In the genomic region with DNA sequence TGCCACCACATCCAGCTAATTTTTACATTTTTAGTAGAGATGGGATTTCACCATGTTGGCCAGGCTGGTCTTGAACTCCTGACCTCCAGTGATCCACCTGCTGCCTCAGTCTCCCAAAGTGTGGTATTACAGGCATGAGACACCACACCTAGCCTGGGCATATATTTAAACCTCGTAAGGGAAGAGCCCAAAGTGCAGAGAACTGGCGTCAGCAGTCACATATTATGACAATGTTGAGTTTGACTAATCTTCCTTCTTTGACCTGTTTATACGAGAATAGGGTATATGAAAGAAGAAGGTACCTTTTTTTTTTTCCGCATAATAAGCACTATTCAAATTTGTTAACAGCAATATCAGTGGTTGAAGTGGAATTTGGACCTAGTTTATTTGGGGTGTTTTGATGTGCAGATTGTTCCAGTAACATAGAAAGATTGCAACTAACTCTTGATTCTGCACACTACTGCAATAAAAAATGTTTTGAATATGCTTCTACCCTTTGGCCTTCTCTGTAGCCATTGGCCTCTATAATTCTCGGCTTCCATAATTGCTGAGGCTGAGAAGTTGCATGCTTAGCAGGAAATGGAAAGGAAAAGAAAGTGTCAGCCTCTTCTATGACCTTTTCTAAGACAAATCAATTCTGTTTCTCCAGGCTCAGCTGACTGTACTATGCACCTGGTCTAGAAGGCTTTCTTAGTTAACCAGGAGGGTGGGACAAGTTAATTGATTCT, we compare ENCODE assay signal across 2 cellular contexts.
TF ChIP-seq lines count a peak whose summit lies in the region.

No MANE protein-coding gene starts in this region.

TF ChIP-seq in A549, 52 proteins besides CTCF, POLR2A, EP300 and RAD21 (continued from another document):
- TF ChIP-seq, protein P1, sequence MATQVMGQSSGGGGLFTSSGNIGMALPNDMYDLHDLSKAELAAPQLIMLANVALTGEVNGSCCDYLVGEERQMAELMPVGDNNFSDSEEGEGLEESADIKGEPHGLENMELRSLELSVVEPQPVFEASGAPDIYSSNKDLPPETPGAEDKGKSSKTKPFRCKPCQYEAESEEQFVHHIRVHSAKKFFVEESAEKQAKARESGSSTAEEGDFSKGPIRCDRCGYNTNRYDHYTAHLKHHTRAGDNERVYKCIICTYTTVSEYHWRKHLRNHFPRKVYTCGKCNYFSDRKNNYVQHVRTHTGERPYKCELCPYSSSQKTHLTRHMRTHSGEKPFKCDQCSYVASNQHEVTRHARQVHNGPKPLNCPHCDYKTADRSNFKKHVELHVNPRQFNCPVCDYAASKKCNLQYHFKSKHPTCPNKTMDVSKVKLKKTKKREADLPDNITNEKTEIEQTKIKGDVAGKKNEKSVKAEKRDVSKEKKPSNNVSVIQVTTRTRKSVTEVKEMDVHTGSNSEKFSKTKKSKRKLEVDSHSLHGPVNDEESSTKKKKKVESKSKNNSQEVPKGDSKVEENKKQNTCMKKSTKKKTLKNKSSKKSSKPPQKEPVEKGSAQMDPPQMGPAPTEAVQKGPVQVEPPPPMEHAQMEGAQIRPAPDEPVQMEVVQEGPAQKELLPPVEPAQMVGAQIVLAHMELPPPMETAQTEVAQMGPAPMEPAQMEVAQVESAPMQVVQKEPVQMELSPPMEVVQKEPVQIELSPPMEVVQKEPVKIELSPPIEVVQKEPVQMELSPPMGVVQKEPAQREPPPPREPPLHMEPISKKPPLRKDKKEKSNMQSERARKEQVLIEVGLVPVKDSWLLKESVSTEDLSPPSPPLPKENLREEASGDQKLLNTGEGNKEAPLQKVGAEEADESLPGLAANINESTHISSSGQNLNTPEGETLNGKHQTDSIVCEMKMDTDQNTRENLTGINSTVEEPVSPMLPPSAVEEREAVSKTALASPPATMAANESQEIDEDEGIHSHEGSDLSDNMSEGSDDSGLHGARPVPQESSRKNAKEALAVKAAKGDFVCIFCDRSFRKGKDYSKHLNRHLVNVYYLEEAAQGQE (IDR thresholded peaks at IDR 0.05) = no peak

TF ChIP-seq in WTC11, 78 proteins besides CTCF, POLR2A, EP300 and RAD21 (continued from another document):
- TF ChIP-seq, protein P2, sequence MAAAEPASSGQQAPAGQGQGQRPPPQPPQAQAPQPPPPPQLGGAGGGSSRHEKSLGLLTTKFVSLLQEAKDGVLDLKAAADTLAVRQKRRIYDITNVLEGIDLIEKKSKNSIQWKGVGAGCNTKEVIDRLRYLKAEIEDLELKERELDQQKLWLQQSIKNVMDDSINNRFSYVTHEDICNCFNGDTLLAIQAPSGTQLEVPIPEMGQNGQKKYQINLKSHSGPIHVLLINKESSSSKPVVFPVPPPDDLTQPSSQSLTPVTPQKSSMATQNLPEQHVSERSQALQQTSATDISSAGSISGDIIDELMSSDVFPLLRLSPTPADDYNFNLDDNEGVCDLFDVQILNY (CRISPR knock-in tag; IDR thresholded peaks at IDR 0.05) = no peak
- TF ChIP-seq, protein P3, sequence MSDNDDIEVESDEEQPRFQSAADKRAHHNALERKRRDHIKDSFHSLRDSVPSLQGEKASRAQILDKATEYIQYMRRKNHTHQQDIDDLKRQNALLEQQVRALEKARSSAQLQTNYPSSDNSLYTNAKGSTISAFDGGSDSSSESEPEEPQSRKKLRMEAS (CRISPR knock-in tag; IDR thresholded peaks at IDR 0.05) = no peak
- TF ChIP-seq ZNF232 (CRISPR knock-in tag; IDR thresholded peaks at IDR 0.05) (no peak), ZNF671 (CRISPR knock-in tag; IDR thresholded peaks at IDR 0.05) (no peak), CREB1 (CRISPR knock-in tag; IDR thresholded peaks at IDR 0.05) (no peak), ETV6 (CRISPR knock-in tag; IDR thresholded peaks at IDR 0.05) (no peak), KAT7 (CRISPR knock-in tag; IDR thresholded peaks at IDR 0.05; ENCODE audit: borderline replicate concordance) (no peak)
- TF ChIP-seq, protein P4, sequence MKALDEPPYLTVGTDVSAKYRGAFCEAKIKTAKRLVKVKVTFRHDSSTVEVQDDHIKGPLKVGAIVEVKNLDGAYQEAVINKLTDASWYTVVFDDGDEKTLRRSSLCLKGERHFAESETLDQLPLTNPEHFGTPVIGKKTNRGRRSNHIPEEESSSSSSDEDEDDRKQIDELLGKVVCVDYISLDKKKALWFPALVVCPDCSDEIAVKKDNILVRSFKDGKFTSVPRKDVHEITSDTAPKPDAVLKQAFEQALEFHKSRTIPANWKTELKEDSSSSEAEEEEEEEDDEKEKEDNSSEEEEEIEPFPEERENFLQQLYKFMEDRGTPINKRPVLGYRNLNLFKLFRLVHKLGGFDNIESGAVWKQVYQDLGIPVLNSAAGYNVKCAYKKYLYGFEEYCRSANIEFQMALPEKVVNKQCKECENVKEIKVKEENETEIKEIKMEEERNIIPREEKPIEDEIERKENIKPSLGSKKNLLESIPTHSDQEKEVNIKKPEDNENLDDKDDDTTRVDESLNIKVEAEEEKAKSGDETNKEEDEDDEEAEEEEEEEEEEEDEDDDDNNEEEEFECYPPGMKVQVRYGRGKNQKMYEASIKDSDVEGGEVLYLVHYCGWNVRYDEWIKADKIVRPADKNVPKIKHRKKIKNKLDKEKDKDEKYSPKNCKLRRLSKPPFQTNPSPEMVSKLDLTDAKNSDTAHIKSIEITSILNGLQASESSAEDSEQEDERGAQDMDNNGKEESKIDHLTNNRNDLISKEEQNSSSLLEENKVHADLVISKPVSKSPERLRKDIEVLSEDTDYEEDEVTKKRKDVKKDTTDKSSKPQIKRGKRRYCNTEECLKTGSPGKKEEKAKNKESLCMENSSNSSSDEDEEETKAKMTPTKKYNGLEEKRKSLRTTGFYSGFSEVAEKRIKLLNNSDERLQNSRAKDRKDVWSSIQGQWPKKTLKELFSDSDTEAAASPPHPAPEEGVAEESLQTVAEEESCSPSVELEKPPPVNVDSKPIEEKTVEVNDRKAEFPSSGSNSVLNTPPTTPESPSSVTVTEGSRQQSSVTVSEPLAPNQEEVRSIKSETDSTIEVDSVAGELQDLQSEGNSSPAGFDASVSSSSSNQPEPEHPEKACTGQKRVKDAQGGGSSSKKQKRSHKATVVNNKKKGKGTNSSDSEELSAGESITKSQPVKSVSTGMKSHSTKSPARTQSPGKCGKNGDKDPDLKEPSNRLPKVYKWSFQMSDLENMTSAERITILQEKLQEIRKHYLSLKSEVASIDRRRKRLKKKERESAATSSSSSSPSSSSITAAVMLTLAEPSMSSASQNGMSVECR (CRISPR knock-in tag; IDR thresholded peaks at IDR 0.05; ENCODE audit: borderline replicate concordance) = no peak
- TF ChIP-seq, protein P5, sequence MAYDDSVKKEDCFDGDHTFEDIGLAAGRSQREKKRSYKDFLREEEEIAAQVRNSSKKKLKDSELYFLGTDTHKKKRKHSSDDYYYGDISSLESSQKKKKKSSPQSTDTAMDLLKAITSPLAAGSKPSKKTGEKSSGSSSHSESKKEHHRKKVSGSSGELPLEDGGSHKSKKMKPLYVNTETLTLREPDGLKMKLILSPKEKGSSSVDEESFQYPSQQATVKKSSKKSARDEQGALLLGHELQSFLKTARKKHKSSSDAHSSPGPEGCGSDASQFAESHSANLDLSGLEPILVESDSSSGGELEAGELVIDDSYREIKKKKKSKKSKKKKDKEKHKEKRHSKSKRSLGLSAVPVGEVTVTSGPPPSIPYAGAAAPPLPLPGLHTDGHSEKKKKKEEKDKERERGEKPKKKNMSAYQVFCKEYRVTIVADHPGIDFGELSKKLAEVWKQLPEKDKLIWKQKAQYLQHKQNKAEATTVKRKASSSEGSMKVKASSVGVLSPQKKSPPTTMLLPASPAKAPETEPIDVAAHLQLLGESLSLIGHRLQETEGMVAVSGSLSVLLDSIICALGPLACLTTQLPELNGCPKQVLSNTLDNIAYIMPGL (CRISPR knock-in tag; IDR thresholded peaks at IDR 0.05) = no peak
- TF ChIP-seq, protein P6, sequence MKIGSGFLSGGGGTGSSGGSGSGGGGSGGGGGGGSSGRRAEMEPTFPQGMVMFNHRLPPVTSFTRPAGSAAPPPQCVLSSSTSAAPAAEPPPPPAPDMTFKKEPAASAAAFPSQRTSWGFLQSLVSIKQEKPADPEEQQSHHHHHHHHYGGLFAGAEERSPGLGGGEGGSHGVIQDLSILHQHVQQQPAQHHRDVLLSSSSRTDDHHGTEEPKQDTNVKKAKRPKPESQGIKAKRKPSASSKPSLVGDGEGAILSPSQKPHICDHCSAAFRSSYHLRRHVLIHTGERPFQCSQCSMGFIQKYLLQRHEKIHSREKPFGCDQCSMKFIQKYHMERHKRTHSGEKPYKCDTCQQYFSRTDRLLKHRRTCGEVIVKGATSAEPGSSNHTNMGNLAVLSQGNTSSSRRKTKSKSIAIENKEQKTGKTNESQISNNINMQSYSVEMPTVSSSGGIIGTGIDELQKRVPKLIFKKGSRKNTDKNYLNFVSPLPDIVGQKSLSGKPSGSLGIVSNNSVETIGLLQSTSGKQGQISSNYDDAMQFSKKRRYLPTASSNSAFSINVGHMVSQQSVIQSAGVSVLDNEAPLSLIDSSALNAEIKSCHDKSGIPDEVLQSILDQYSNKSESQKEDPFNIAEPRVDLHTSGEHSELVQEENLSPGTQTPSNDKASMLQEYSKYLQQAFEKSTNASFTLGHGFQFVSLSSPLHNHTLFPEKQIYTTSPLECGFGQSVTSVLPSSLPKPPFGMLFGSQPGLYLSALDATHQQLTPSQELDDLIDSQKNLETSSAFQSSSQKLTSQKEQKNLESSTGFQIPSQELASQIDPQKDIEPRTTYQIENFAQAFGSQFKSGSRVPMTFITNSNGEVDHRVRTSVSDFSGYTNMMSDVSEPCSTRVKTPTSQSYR (CRISPR knock-in tag; IDR thresholded peaks at IDR 0.05) = no peak
TF ChIP-seq in WTC11: peak in this region for 0.
